ENCODE assay signal across 7 cellular contexts in genomic region chr14:66545751-66546150, GRCh38. TPM values are rescaled to one million over a fixed set of nuclear protein-coding genes. Genes with fewer than 3 reads are reported as not detected.
"Had no signal": no experiment of that assay in that cellular context is flagged by ENCODE, and none has a peak within 500 bp of the region (broad histone marks: within the 10 kb centered on the region; RNA-seq: fewer than 3 reads in every experiment).

No MANE protein-coding gene starts in this region.

RNA-seq across cellular contexts. Expression of gene CCDC196, which starts 59.6 kb away (rescaled TPM):
- total RNA-seq: GM23248, GM23338, H1, H4, H7, H9, HFFc6 had no signal
- polyA plus RNA-seq: GM23248, H1 had no signal
